Comparison of ENCODE assay signal across 1 cellular context in genomic region chr1:166838766-166839599, GRCh38.
A peak's percentile ranks its signal among the peaks of the same experiment; 100 is the strongest.
TF ChIP-seq lines count a peak whose summit lies in the region.

Gene POGK (plus strand): TSS chr1:166839475. CDS start chr1:166840957, 1,482 bp downstream.

TF ChIP-seq in GM12878, 131 proteins besides CTCF, POLR2A, EP300 and RAD21 (continued from another document and continues in another):
- TF ChIP-seq PRDM15 (CRISPR knock-in tag; IDR thresholded peaks at IDR 0.05) = no peak
- peak; percentile 64 for TF ChIP-seq NKRF (conservative IDR thresholded peaks at IDR 0.05)
- TF ChIP-seq IRF5 (IDR thresholded peaks at IDR 0.05; ENCODE audit: borderline replicate concordance) = no peak
- peak; percentile 54; the same call in 1 of the 2 replicates for TF ChIP-seq ZBTB40 (IDR thresholded peaks at IDR 0.05; ENCODE audit: borderline replicate concordance)
- no peak for TF ChIP-seq HSF1 (IDR thresholded peaks at IDR 0.05; ENCODE audit: low read depth, low read length)
- TF ChIP-seq ZBED1 (IDR thresholded peaks at IDR 0.05; ENCODE audit: borderline replicate concordance) = no peak
- no peak for TF ChIP-seq GABPA (IDR thresholded peaks at IDR 0.05; ENCODE audit: low read depth)
- TF ChIP-seq NR2C2 (IDR thresholded peaks at IDR 0.05; ENCODE audit: borderline replicate concordance, control insufficient read depth, insufficient read length, low read depth) = no peak
- TF ChIP-seq ZZZ3 (IDR thresholded peaks at IDR 0.05; ENCODE audit: control insufficient read depth, insufficient read length, low read depth) = no peak
- TF ChIP-seq HCFC1 (IDR thresholded peaks at IDR 0.05; ENCODE audit: low read length) = no peak
- TF ChIP-seq FOXM1 (IDR thresholded peaks at IDR 0.05; ENCODE audit: low read depth, low read length) = no peak
- peak; percentile 84 for TF ChIP-seq IKZF1 (conservative IDR thresholded peaks at IDR 0.05)
- no peak for TF ChIP-seq FOXK2 (IDR thresholded peaks at IDR 0.05)
- TF ChIP-seq ELK1 (IDR thresholded peaks at IDR 0.05; ENCODE audit: low read depth, low read length) = peak; percentile 82
- TF ChIP-seq RAD51 (IDR thresholded peaks at IDR 0.05) = peak; percentile 27; the same call in 1 of the 2 replicates
- no peak for TF ChIP-seq MYB (IDR thresholded peaks at IDR 0.05; ENCODE audit: borderline replicate concordance, low read depth, low read length)
- TF ChIP-seq SPI1 (IDR thresholded peaks at IDR 0.05; ENCODE audit: borderline replicate concordance, insufficient read depth, low read depth, low read length) = no peak
- no peak for TF ChIP-seq FOS (IDR thresholded peaks at IDR 0.05; ENCODE audit: borderline replicate concordance, extremely low read depth, insufficient read length)
- no peak for TF ChIP-seq RBBP5 (conservative IDR thresholded peaks at IDR 0.05)
- peak; percentile 37; the same call in 1 of the 2 replicates for TF ChIP-seq EED (IDR thresholded peaks at IDR 0.05; ENCODE audit: low read depth)
- no peak for TF ChIP-seq E2F8 (IDR thresholded peaks at IDR 0.05; ENCODE audit: low read depth, partially characterized antibody)
- peak; percentile 90 for TF ChIP-seq USF1 (IDR thresholded peaks at IDR 0.05; ENCODE audit: borderline replicate concordance, extremely low read length, insufficient read depth, low read depth, low read length)
- no peak for TF ChIP-seq SMAD1 (IDR thresholded peaks at IDR 0.05; ENCODE audit: low read depth, partially characterized antibody)
- TF ChIP-seq KLF5 (IDR thresholded peaks at IDR 0.05; ENCODE audit: partially characterized antibody) = peak; percentile 54
- TF ChIP-seq MLLT1 (IDR thresholded peaks at IDR 0.05) = 0 out of 2 replicates have a peak, but pooled peaks have one; percentile 50
- peak; percentile 66 for TF ChIP-seq YY1 (IDR thresholded peaks at IDR 0.05; ENCODE audit: low read depth, low read length)
- peak; percentile 73 for TF ChIP-seq NR2F1 (conservative IDR thresholded peaks at IDR 0.05)
- no peak for TF ChIP-seq ATF7 (IDR thresholded peaks at IDR 0.05; ENCODE audit: low read depth)
- TF ChIP-seq BACH1 (IDR thresholded peaks at IDR 0.05; ENCODE audit: borderline replicate concordance) = peak; percentile 79
- peak; percentile 50 for TF ChIP-seq USF2 (IDR thresholded peaks at IDR 0.05; ENCODE audit: borderline replicate concordance, low read depth, low read length)
- TF ChIP-seq BHLHE40 (IDR thresholded peaks at IDR 0.05; ENCODE audit: borderline replicate concordance in 1 of 2, low read depth in 2 of 2, low read length in 1 of 2) = peak in 1 of 2 experiments; percentile 90
- no peak for TF ChIP-seq BCL11A (IDR thresholded peaks at IDR 0.05; ENCODE audit: low read depth, low read length)
- no peak for TF ChIP-seq HDAC2 (IDR thresholded peaks at IDR 0.05)
- no peak for TF ChIP-seq CBX5 (IDR thresholded peaks at IDR 0.05; ENCODE audit: low read depth)
- TF ChIP-seq KDM1A (IDR thresholded peaks at IDR 0.05; ENCODE audit: borderline replicate concordance) = no peak
- TF ChIP-seq ESRRA (IDR thresholded peaks at IDR 0.05; ENCODE audit: low read length) = 0 out of 2 replicates have a peak, but pooled peaks have one; percentile 35
- TF ChIP-seq MAX (IDR thresholded peaks at IDR 0.05; ENCODE audit: low read depth, low read length) = peak; percentile 96
- TF ChIP-seq WRNIP1 (IDR thresholded peaks at IDR 0.05; ENCODE audit: borderline replicate concordance, low read depth, low read length) = no peak
- TF ChIP-seq MEF2B (IDR thresholded peaks at IDR 0.05; ENCODE audit: partially characterized antibody, poor library complexity, severe bottlenecking) = peak; percentile 22
